ENCODE assay signal across 1 cellular context in the genomic region with DNA sequence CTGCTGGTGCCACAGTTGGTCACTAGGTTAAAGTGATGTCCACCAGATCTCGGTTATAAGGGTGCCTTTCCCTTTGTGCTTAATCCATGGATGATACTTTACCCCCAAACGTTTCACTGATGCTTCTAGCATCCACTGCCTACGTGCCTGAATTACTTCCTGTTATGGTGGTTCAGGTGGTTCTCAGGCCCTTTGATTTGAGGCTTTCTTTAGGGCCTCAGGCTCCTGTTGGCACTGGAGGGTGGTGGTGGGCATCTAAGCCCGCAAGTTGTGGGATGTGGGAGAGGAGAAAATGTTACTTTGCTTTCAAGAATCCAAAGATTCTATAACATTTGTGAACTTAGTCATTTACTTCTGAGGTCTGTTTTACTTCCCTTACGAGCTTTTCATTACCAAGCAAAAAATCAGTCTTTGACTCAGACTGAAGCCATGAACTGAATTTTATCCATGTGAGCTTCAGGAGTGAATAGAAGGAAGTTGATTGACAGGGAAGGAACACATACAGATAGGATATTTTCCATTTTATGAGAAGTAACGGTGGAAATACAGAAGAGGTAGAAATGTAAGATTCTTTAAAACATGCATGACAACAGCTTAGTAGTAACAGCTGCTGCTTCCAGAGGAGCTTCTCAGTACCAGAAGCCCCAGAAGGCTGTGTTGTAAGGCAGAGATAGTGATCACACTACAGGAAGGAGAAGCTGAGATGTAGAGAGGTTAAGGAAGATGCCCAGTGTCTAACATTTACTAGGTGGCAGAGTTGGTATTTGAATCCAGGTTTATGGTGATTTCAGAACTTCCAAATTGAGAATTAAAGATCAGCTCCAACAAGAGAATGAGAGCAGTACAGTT.
A peak's percentile ranks its signal among the peaks of the same experiment; 100 is the strongest.
TF ChIP-seq lines count a peak whose summit lies in the region.

No MANE protein-coding gene starts in this region.

TF ChIP-seq in GM12878, 131 proteins besides CTCF, POLR2A, EP300 and RAD21 (continued from another document):
- TF ChIP-seq, protein P1, sequence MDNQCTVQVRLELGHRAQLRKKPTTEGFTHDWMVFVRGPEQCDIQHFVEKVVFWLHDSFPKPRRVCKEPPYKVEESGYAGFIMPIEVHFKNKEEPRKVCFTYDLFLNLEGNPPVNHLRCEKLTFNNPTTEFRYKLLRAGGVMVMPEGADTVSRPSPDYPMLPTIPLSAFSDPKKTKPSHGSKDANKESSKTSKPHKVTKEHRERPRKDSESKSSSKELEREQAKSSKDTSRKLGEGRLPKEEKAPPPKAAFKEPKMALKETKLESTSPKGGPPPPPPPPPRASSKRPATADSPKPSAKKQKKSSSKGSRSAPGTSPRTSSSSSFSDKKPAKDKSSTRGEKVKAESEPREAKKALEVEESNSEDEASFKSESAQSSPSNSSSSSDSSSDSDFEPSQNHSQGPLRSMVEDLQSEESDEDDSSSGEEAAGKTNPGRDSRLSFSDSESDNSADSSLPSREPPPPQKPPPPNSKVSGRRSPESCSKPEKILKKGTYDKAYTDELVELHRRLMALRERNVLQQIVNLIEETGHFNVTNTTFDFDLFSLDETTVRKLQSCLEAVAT (IDR thresholded peaks at IDR 0.05) = no peak; the same call in 1 of the 2 replicates
- TF ChIP-seq SIN3A (IDR thresholded peaks at IDR 0.05; ENCODE audit: low read depth, low read length) (no peak), LARP7 (IDR thresholded peaks at IDR 0.05) (no peak), ZSCAN29 (IDR thresholded peaks at IDR 0.05) (no peak), RUNX3 (IDR thresholded peaks at IDR 0.05; ENCODE audit: low read length) (peak; percentile 25; the same call in 1 of the 2 replicates), SMARCA5 (IDR thresholded peaks at IDR 0.05) (no peak), SIX5 (IDR thresholded peaks at IDR 0.05; ENCODE audit: low read depth, low read length, severe bottlenecking) (no peak), IKZF2 (IDR thresholded peaks at IDR 0.05) (0 out of 4 replicates have a peak, but pooled peaks of 1 of the 2 experiments have one; percentile 11), BHLHE40 (IDR thresholded peaks at IDR 0.05; ENCODE audit: borderline replicate concordance in 1 of 2, low read depth in 2 of 2, low read length in 1 of 2) (no peak), ZNF274 (IDR thresholded peaks at IDR 0.05; ENCODE audit: insufficient read depth, insufficient read length) (no peak), KDM1A (IDR thresholded peaks at IDR 0.05; ENCODE audit: borderline replicate concordance) (no peak), CUX1 (IDR thresholded peaks at IDR 0.05; ENCODE audit: insufficient replicate concordance, low read depth, low read length) (no peak), MTA2 (IDR thresholded peaks at IDR 0.05; ENCODE audit: low read depth) (no peak), TAF1 (IDR thresholded peaks at IDR 0.05; ENCODE audit: borderline replicate concordance, low read depth, low read length) (no peak), BCLAF1 (IDR thresholded peaks at IDR 0.05) (no peak), BMI1 (IDR thresholded peaks at IDR 0.05; ENCODE audit: borderline replicate concordance) (no peak), PKNOX1 (IDR thresholded peaks at IDR 0.05) (peak; percentile 68; the same call in 1 of the 2 replicates), SMC3 (IDR thresholded peaks at IDR 0.05; ENCODE audit: borderline replicate concordance, low read length) (no peak), RBBP5 (conservative IDR thresholded peaks at IDR 0.05) (no peak), MEF2B (IDR thresholded peaks at IDR 0.05; ENCODE audit: partially characterized antibody, poor library complexity, severe bottlenecking) (no peak), ASH2L (IDR thresholded peaks at IDR 0.05; ENCODE audit: borderline replicate concordance, low read depth) (no peak), ATF2 (IDR thresholded peaks at IDR 0.05; ENCODE audit: low read length) (no peak), MEF2A (IDR thresholded peaks at IDR 0.05; ENCODE audit: insufficient read depth, low read depth, low read length) (no peak), ATF7 (IDR thresholded peaks at IDR 0.05; ENCODE audit: low read depth) (no peak), WRNIP1 (IDR thresholded peaks at IDR 0.05; ENCODE audit: borderline replicate concordance, low read depth, low read length) (no peak)
- TF ChIP-seq, protein P2, sequence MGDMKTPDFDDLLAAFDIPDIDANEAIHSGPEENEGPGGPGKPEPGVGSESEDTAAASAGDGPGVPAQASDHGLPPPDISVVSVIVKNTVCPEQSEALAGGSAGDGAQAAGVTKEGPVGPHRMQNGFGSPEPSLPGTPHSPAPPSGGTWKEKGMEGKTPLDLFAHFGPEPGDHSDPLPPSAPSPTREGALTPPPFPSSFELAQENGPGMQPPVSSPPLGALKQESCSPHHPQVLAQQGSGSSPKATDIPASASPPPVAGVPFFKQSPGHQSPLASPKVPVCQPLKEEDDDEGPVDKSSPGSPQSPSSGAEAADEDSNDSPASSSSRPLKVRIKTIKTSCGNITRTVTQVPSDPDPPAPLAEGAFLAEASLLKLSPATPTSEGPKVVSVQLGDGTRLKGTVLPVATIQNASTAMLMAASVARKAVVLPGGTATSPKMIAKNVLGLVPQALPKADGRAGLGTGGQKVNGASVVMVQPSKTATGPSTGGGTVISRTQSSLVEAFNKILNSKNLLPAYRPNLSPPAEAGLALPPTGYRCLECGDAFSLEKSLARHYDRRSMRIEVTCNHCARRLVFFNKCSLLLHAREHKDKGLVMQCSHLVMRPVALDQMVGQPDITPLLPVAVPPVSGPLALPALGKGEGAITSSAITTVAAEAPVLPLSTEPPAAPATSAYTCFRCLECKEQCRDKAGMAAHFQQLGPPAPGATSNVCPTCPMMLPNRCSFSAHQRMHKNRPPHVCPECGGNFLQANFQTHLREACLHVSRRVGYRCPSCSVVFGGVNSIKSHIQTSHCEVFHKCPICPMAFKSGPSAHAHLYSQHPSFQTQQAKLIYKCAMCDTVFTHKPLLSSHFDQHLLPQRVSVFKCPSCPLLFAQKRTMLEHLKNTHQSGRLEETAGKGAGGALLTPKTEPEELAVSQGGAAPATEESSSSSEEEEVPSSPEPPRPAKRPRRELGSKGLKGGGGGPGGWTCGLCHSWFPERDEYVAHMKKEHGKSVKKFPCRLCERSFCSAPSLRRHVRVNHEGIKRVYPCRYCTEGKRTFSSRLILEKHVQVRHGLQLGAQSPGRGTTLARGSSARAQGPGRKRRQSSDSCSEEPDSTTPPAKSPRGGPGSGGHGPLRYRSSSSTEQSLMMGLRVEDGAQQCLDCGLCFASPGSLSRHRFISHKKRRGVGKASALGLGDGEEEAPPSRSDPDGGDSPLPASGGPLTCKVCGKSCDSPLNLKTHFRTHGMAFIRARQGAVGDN (IDR thresholded peaks at IDR 0.05) = 0 out of 2 replicates have a peak, but pooled peaks have one; percentile 48
TF ChIP-seq in GM12878: peak in this region for 4.
